In the genomic region with DNA sequence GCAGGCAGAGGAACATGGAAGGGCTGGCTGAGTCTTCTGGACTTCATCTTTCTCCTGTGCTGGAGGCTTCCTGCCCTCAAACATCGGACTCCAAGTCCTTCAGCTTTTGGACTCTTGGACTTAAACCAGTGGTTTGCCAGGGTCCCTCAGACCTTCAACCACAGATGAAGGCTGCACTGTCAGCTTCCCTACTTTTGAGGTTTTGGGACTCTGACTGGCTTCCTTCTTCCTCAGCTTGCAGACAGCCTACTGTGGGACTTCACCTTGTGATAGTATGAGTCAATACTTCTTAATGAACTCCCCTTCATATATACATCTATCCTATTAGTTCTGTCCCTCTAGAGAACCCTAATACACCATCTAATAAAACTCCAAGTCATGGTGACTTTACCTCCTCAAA, we compare ENCODE assay signal across 20 cellular contexts. TPM values are rescaled to one million over a fixed set of nuclear protein-coding genes. Genes with fewer than 3 reads are reported as not detected.
DNase-seq lines count a peak whose midpoint lies in the region; ATAC-seq, FAIRE-seq and TF ChIP-seq lines count a peak whose summit lies in the region.
"Had no signal": no experiment of that assay in that cellular context is flagged by ENCODE, and none has a peak within 500 bp of the region (broad histone marks: within the 10 kb centered on the region; RNA-seq: fewer than 3 reads in every experiment).

No MANE protein-coding gene starts in this region.

- H3K4me3 ChIP-seq in HL-60 (replicated peaks; ENCODE audit: insufficient read depth, low read length): no peak overlapping the region
- H3K4me3 ChIP-seq: GM23248, HAP-1 had no signal

- H3K4me3 Mint-ChIP-seq in effector memory CD8-positive, alpha-beta T cell: no peak overlapping the region
- H3K4me3 Mint-ChIP-seq: CD8-positive, alpha-beta T cell had no signal

- no peak overlapping the region for H3K27ac Mint-ChIP-seq in effector memory CD8-positive, alpha-beta T cell
- H3K27ac Mint-ChIP-seq: CD8-positive, alpha-beta T cell had no signal

- DNase-seq in SKM-1 treated with dmso at 0.1 percent for 144 hours (lab: John Stamatoyannopoulos, UW; ENCODE audit: unreplicated experiment) (peak; percentile 22), SKM-1 (lab: John Stamatoyannopoulos, UW; ENCODE audit: unreplicated experiment) (no peak), HL-60 (ENCODE audit: low read depth in 1 of 2, low spot score in 1 of 2) (peak in 1 of 2 experiments; percentile 65), UCSD-AML1 (lab: John Stamatoyannopoulos, UW; ENCODE audit: unreplicated experiment) (peak; percentile 10), frontal cortex (ENCODE audit: low spot score in 2 of 2) (no peak)
- DNase-seq in effector memory CD8-positive, alpha-beta T cell: no peak
- DNase-seq: 8988T; BE2C; Calu3; CD8-positive, alpha-beta T cell; DMS79 treated with DMSO at 0.1 percent for 48 hours; GF-D8; GM23248 had no signal

- no peak for FAIRE-seq in frontal cortex (lab: Jason Lieb, UNC)
- FAIRE-seq: GM19239 had no signal

- TF ChIP-seq CTCF in HL-60 (IDR thresholded peaks at IDR 0.05; ENCODE audit: insufficient read depth, low read length): no peak

- peaks cover 0 to 8% of the 10 kb centered on the region in 2 donors for H3K27me3 Mint-ChIP-seq in effector memory CD8-positive, alpha-beta T cell

- no peak for ATAC-seq in effector memory CD8-positive, alpha-beta T cell (replicated peaks)
- no peak for ATAC-seq in GM21786 (IDR thresholded peaks at IDR 0.05; ENCODE audit: unreplicated experiment)
- ATAC-seq: CD8-positive, alpha-beta T cell had no signal

- no peaks in the 10 kb centered on the region for H3K4me1 Mint-ChIP-seq in effector memory CD8-positive, alpha-beta T cell (ENCODE audit: low read depth in 2 of 2)

- H3K27me3 ChIP-seq in HL-60 (ENCODE audit: insufficient read depth, poor library complexity, severe bottlenecking): no peaks in the 10 kb centered on the region
- H3K27me3 ChIP-seq: BE2C had no signal

- no peaks in the 10 kb centered on the region for H3K36me3 Mint-ChIP-seq in effector memory CD8-positive, alpha-beta T cell (ENCODE audit: insufficient read depth)
- H3K36me3 Mint-ChIP-seq: CD8-positive, alpha-beta T cell had no signal

- H3K27ac ChIP-seq in HL-60 (replicated peaks): peak overlapping the region; percentile 85
- H3K27ac ChIP-seq: C4-2B, GM23248 had no signal

- H3K9me3 Mint-ChIP-seq in effector memory CD8-positive, alpha-beta T cell: no peaks in the 10 kb centered on the region
- H3K9me3 Mint-ChIP-seq: CD8-positive, alpha-beta T cell had no signal

RNA-seq across cellular contexts. Expression of a gene that starts 4.0 kb away (rescaled TPM):
- total RNA-seq in frontal cortex: not detected
- total RNA-seq: A673; Calu3; CD8-positive, alpha-beta T cell; GM23248; H4; HT1080 had no signal

RNA-seq across cellular contexts. Expression of a gene that starts 22.8 kb away (rescaled TPM):
- not detected for total RNA-seq in frontal cortex
- total RNA-seq: A673; Calu3; CD8-positive, alpha-beta T cell; GM23248; H4; HT1080 had no signal

RNA-seq across cellular contexts. Expression of a gene that starts 34.6 kb away (rescaled TPM):
- total RNA-seq in frontal cortex: not detected
- total RNA-seq: A673; Calu3; CD8-positive, alpha-beta T cell; GM23248; H4; HT1080 had no signal

RNA-seq across cellular contexts. Expression of a gene that starts 44.9 kb away (rescaled TPM):
- total RNA-seq in frontal cortex: 0.82 TPM
- total RNA-seq: A673 had no signal

Comparison
In these comparisons a context has a peak if more than half of its experiments do, and no peak if none do; other contexts are left out.
1. DNase-seq: peak in SKM-1 treated with dmso at 0.1 percent for 144 hours (single experiment) and UCSD-AML1 (single experiment); none in SKM-1 (single experiment), frontal cortex (0 of 2) and effector memory CD8-positive, alpha-beta T cell (0 of 3).